ENCODE assay signal across 2 cellular contexts in genomic region chr12:1795221-1795784, GRCh38.
TF ChIP-seq lines count a peak whose summit lies in the region.

No MANE protein-coding gene starts in this region.

TF ChIP-seq in A549, 52 proteins besides CTCF, POLR2A, EP300 and RAD21 (continued from another document):
- TF ChIP-seq ELK1 (IDR thresholded peaks at IDR 0.05; ENCODE audit: low read depth, low read length) (no peak), ATOH8 (CRISPR knock-in tag; IDR thresholded peaks at IDR 0.05; ENCODE audit: low read depth) (no peak), HOXB13 (CRISPR knock-in tag; IDR thresholded peaks at IDR 0.05; ENCODE audit: low read depth) (no peak), NR3C1 (IDR thresholded peaks at IDR 0.05) (no peak), RFX5 (IDR thresholded peaks at IDR 0.05) (no peak), RCOR1 (IDR thresholded peaks at IDR 0.05; ENCODE audit: low read depth, low read length) (no peak), CHD4 (IDR thresholded peaks at IDR 0.05; ENCODE audit: borderline replicate concordance) (no peak), EHMT2 (IDR thresholded peaks at IDR 0.05; ENCODE audit: low read depth) (no peak), HMGXB4 (CRISPR knock-in tag; IDR thresholded peaks at IDR 0.05; ENCODE audit: borderline replicate concordance) (no peak), ZFP36 (IDR thresholded peaks at IDR 0.05; ENCODE audit: borderline replicate concordance, partially characterized antibody) (no peak)

TF ChIP-seq in K562, 482 proteins besides CTCF, POLR2A, EP300 and RAD21 (continued from another document):
- TF ChIP-seq MGA (IDR thresholded peaks at IDR 0.05) (no peak), ELK1 (CRISPR knock-in tag; IDR thresholded peaks at IDR 0.05) (no peak), ZNF584 (CRISPR knock-in tag; IDR thresholded peaks at IDR 0.05; ENCODE audit: low read depth) (no peak), ILK (tag; IDR thresholded peaks at IDR 0.05; ENCODE audit: borderline replicate concordance, low read depth) (no peak), FOXP4 (CRISPR knock-in tag; IDR thresholded peaks at IDR 0.05; ENCODE audit: borderline replicate concordance) (no peak), SMAD4 (CRISPR knock-in tag; conservative IDR thresholded peaks at IDR 0.05) (no peak), ZBTB40 (IDR thresholded peaks at IDR 0.05) (no peak), ZBTB40 (CRISPR knock-in tag; IDR thresholded peaks at IDR 0.05) (no peak), FOXA1 (IDR thresholded peaks at IDR 0.05; ENCODE audit: borderline replicate concordance) (no peak)
